In genomic region chr2:212024040-212024439, GRCh38 we compare ENCODE assay signal across 6 cellular contexts.
"Had no signal": no experiment of that assay in that cellular context is flagged by ENCODE, and none has a peak within 500 bp of the region (broad histone marks: within the 10 kb centered on the region; RNA-seq: fewer than 3 reads in every experiment).

No MANE protein-coding gene starts in this region.

- H3K9ac ChIP-seq: KMS-11 had no signal

- H2AFZ ChIP-seq: GM23338 had no signal

- H3K27ac Mint-ChIP-seq: GM23338, H9, IgD-negative memory B cell had no signal

- H3K36me3 Mint-ChIP-seq: IgD-negative memory B cell had no signal

- H3K4me3 ChIP-seq: GM23338 had no signal

- H3K4me3 Mint-ChIP-seq: GM23338, H9, IgD-negative memory B cell had no signal

- H3K4me1 Mint-ChIP-seq: GM23338, H9, IgD-negative memory B cell had no signal

- H3K9me3 Mint-ChIP-seq: GM23338, H9 had no signal

- DNase-seq: H9, HCEC 1CT, KBM-7 had no signal

- ATAC-seq: GM23338 had no signal

- H3K4me2 ChIP-seq: GM23338, KMS-11 had no signal

- H3K27ac ChIP-seq: KMS-11 had no signal

- H3K27me3 Mint-ChIP-seq: IgD-negative memory B cell had no signal
